In the genomic region with DNA sequence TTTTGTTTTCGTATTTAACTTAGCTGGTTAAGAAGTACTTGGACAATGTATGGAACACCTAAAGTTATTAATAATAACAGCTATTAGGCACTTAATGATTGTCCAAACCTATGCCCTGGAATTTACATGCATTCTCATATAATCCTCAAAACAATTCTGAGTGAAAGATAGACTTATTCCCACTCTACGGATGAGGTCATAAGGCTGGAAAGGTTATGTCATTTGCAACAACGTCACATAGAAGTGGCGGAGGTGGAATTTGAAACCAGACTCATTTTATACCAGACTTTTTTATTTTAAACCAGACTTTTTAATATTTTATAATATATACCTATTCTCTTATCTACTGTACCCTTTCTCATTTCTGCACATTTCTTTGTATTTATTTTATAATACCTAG, we compare ENCODE assay signal across 2 cellular contexts.
A peak's percentile ranks its signal among the peaks of the same experiment; 100 is the strongest.
TF ChIP-seq lines count a peak whose summit lies in the region.

No MANE protein-coding gene starts in this region.

TF ChIP-seq in HepG2, 621 proteins besides CTCF, POLR2A, EP300 and RAD21:
- TF ChIP-seq ATF7 (IDR thresholded peaks at IDR 0.05) (peak; percentile 39; the same call in 1 of the 2 replicates), ATF7 (CRISPR knock-in tag; IDR thresholded peaks at IDR 0.05) (no peak), RBFOX2 (IDR thresholded peaks at IDR 0.05; ENCODE audit: low read depth, low read length) (peak; percentile 31; the same call in 1 of the 2 replicates)
- TF ChIP-seq, protein P1, sequence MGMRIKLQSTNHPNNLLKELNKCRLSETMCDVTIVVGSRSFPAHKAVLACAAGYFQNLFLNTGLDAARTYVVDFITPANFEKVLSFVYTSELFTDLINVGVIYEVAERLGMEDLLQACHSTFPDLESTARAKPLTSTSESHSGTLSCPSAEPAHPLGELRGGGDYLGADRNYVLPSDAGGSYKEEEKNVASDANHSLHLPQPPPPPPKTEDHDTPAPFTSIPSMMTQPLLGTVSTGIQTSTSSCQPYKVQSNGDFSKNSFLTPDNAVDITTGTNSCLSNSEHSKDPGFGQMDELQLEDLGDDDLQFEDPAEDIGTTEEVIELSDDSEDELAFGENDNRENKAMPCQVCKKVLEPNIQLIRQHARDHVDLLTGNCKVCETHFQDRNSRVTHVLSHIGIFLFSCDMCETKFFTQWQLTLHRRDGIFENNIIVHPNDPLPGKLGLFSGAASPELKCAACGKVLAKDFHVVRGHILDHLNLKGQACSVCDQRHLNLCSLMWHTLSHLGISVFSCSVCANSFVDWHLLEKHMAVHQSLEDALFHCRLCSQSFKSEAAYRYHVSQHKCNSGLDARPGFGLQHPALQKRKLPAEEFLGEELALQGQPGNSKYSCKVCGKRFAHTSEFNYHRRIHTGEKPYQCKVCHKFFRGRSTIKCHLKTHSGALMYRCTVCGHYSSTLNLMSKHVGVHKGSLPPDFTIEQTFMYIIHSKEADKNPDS (CRISPR knock-in tag; IDR thresholded peaks at IDR 0.05) = no peak

TF ChIP-seq in K562, 482 proteins besides CTCF, POLR2A, EP300 and RAD21:
- TF ChIP-seq ZNF780A (CRISPR knock-in tag; IDR thresholded peaks at IDR 0.05) (no peak), SOX6 (IDR thresholded peaks at IDR 0.05) (no peak), ZNF696 (CRISPR knock-in tag; conservative IDR thresholded peaks at IDR 0.05) (no peak), ZNF274 (IDR thresholded peaks at IDR 0.05; ENCODE audit: borderline replicate concordance, low read depth, low read length) (no peak), DACH1 (IDR thresholded peaks at IDR 0.05; ENCODE audit: partially characterized antibody) (peak; percentile 16)
- TF ChIP-seq, protein P2, sequence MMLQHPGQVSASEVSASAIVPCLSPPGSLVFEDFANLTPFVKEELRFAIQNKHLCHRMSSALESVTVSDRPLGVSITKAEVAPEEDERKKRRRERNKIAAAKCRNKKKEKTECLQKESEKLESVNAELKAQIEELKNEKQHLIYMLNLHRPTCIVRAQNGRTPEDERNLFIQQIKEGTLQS (IDR thresholded peaks at IDR 0.05) = peak; percentile 23; the same call in 1 of the 2 replicates
- TF ChIP-seq, protein P2 (CRISPR knock-in tag; conservative IDR thresholded peaks at IDR 0.05) = no peak
